Comparison of ENCODE assay signal across 30 cellular contexts in the genomic region with DNA sequence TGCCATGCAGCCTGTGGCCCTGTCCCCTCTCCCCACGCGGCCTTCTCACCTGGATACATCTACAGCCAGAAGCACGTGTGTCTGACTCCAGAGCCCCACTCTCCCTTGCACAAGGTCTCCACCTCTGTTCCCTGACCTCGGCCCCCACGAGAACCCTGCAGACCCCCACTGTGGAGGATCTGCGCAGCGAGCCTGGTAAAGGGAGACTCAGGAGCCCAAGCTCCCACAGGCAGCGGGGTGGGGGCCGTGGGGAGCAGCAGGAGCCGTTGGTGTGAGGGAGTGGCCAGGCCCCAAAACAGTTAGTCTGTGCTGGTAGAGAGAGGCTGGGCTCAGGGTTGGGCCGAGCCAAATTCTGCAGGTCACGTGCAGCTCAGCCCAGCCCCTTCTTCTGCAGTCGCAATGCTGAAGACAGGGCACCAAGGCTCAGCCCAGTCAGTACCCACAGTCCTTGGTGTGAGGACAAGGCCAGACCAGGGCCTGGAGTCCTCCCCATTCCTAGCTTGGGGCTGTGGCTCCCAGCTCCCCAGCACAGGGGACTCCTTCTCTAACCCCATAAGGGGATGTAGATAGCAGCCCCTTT. TPM values are rescaled to one million over a fixed set of nuclear protein-coding genes. Genes with fewer than 3 reads are reported as not detected.
DNase-seq lines count a peak whose midpoint lies in the region; ATAC-seq and TF ChIP-seq lines count a peak whose summit lies in the region.
"Had no signal": no experiment of that assay in that cellular context is flagged by ENCODE, and none has a peak within 500 bp of the region (broad histone marks: within the 10 kb centered on the region; RNA-seq: fewer than 3 reads in every experiment).

No MANE protein-coding gene starts in this region.

- no peak overlapping the region for H2AFZ ChIP-seq in SK-N-SH (ENCODE audit: low read depth)
- H2AFZ ChIP-seq: PC-9 had no signal

- no peak for ATAC-seq in Right ventricle myocardium superior (ENCODE audit: poor library complexity)
- ATAC-seq in right cardiac atrium, result no peak
- peak; percentile 17; the same call in 1 of the 3 replicates for ATAC-seq in RWPE2 (ENCODE audit: low read depth)
- peak; percentile 4 for ATAC-seq in upper lobe of right lung
- no peak for ATAC-seq in HG03280 (IDR thresholded peaks at IDR 0.05; ENCODE audit: unreplicated experiment)
- ATAC-seq: SK-N-SH treated with all-trans-retinoic acid at 6 μM for 48 hours, T-cell had no signal

- no peak for TF ChIP-seq RAD21 in SK-N-SH (IDR thresholded peaks at IDR 0.05; ENCODE audit: low read length)

- H3K4me1 ChIP-seq in right cardiac atrium (ENCODE audit: control insufficient read depth, insufficient read depth, low read length) (no peaks in the 10 kb centered on the region), RWPE2 (ENCODE audit: insufficient read depth, poor library complexity, severe bottlenecking) (no peaks in the 10 kb centered on the region), upper lobe of right lung (no peaks in the 10 kb centered on the region), SK-N-SH (ENCODE audit: control insufficient read depth in 1 of 2, insufficient read depth in 2 of 2, low read depth in 1 of 2, low read length in 1 of 2) (no peaks in the 10 kb centered on the region; a peak in 1 of 4 replicates)

- H3K9ac ChIP-seq in SK-N-SH, result no peak overlapping the region

- H3K27ac ChIP-seq in right cardiac atrium (ENCODE audit: low read length), result no peak overlapping the region
- H3K27ac ChIP-seq in RWPE2 (ENCODE audit: poor library complexity, severe bottlenecking), result no peak overlapping the region
- H3K27ac ChIP-seq in upper lobe of right lung, result no peak overlapping the region
- no peak overlapping the region for H3K27ac ChIP-seq in SK-N-SH (ENCODE audit: low read depth in 2 of 2, low read length in 1 of 2)
- H3K27ac ChIP-seq: C4-2B, PC-9 had no signal

- no peaks in the 10 kb centered on the region for H4K20me1 ChIP-seq in SK-N-SH (ENCODE audit: insufficient read depth)

- H3K9me2 ChIP-seq in SK-N-SH, result no peaks in the 10 kb centered on the region

- intact Hi-C loops in Right ventricle myocardium superior (cut with DNase I) (no loop called here), right cardiac atrium (cut with DNase I) (no loop called here), upper lobe of right lung (cut with DNase I) (no loop called here)

- no peaks in the 10 kb centered on the region for H3K9me3 ChIP-seq in right cardiac atrium (ENCODE audit: control insufficient read depth, low read length)
- no peaks in the 10 kb centered on the region for H3K9me3 ChIP-seq in RWPE2 (ENCODE audit: severe bottlenecking)
- H3K9me3 ChIP-seq in upper lobe of right lung, result peaks cover 3% of the 10 kb centered on the region
- H3K9me3 ChIP-seq in SK-N-SH, result no peaks in the 10 kb centered on the region

- TF ChIP-seq EP300 in SK-N-SH (IDR thresholded peaks at IDR 0.05; ENCODE audit: borderline replicate concordance in 1 of 2, low read depth in 1 of 2, low read length in 1 of 2), result no peak

- H3K4me2 ChIP-seq in SK-N-SH, result no peak overlapping the region
- H3K4me2 ChIP-seq: PC-9 had no signal

- H3K36me3 ChIP-seq in RWPE2 (ENCODE audit: low read depth) (no peaks in the 10 kb centered on the region), upper lobe of right lung (no peaks in the 10 kb centered on the region), SK-N-SH (replicated peaks in 1 of 2; ENCODE audit: control insufficient read depth in 1 of 2, insufficient read depth in 2 of 2, low read length in 1 of 2) (no peaks in the 10 kb centered on the region)

- DNase-seq in Right ventricle myocardium superior (peak; percentile 42), right cardiac atrium (no peak), MV-4-11 (lab: John Stamatoyannopoulos, UW) (peak; percentile 75), RWPE2 (ENCODE audit: low spot score) (no peak), upper lobe of right lung (no peak), SKM-1 treated with dmso at 0.1 percent for 144 hours (lab: John Stamatoyannopoulos, UW; ENCODE audit: unreplicated experiment) (no peak), SK-N-SH (no peak)
- DNase-seq: 8988T; Calu3; CD8-positive, alpha-beta memory T cell; GOT3; IMR-90; Karpas-422; NCI-H1092 treated with DMSO at 0.1 percent for 48 hours; NCI-H146; NCI-H2029; NCI-H2227 treated with DMSO at 0.1 percent for 48 hours; NCI-H510A treated with DMSO at 0.1 percent for 48 hours; NCI-H82; PC-9; RPMI8226; SIG-M5; T-cell had no signal

- no peaks in the 10 kb centered on the region for H3K79me2 ChIP-seq in SK-N-SH (ENCODE audit: insufficient read depth)

- CTCF ChIA-PET in SK-N-SH (lab: Yijun Ruan, JAX), result interaction anchor here (1.1 to 1.9 kb wide), 2 partner anchors 128 to 153 kb away, joined by 3 to 4 read pairs; no protein-coding TSS in a partner anchor

- TF ChIP-seq CTCF in RWPE2 (IDR thresholded peaks at IDR 0.05; ENCODE audit: poor library complexity, severe bottlenecking), result no peak
- no peak for TF ChIP-seq CTCF in upper lobe of right lung (IDR thresholded peaks at IDR 0.05)
- no peak for TF ChIP-seq CTCF in SK-N-SH (IDR thresholded peaks at IDR 0.05)

- WGBS in right cardiac atrium, result 69% methylated on average over 13 of the region's 13 CpGs
- 60% methylated on average over 7 of the region's 13 CpGs for WGBS in SK-N-SH (ENCODE audit: low lambda C conversion rate)

- H3F3A ChIP-seq in SK-N-SH (replicated peaks; ENCODE audit: insufficient read depth), result peaks cover 3% of the 10 kb centered on the region

- no peaks in the 10 kb centered on the region for H3K27me3 ChIP-seq in right cardiac atrium (ENCODE audit: control insufficient read depth, insufficient read depth)
- no peaks in the 10 kb centered on the region for H3K27me3 ChIP-seq in RWPE2 (ENCODE audit: insufficient read depth, poor library complexity, severe bottlenecking)
- H3K27me3 ChIP-seq in upper lobe of right lung, result no peaks in the 10 kb centered on the region
- no peaks in the 10 kb centered on the region for H3K27me3 ChIP-seq in SK-N-SH (ENCODE audit: insufficient read depth)

- POLR2A ChIA-PET in SK-N-SH (lab: Yijun Ruan, JAX), result no interaction called here

- H3K4me3 ChIP-seq in right cardiac atrium (ENCODE audit: low read length) (no peak overlapping the region), RWPE2 (ENCODE audit: severe bottlenecking) (no peak overlapping the region), upper lobe of right lung (no peak overlapping the region), SK-N-SH (ENCODE audit: low read depth in 2 of 2, low read length in 1 of 2) (no peak overlapping the region)
- H3K4me3 ChIP-seq: PC-9 had no signal

TF ChIP-seq in SK-N-SH, 30 proteins besides CTCF, POLR2A, EP300 and RAD21:
- TF ChIP-seq MEF2A (IDR thresholded peaks at IDR 0.05; ENCODE audit: borderline replicate concordance, low read depth) (no peak), RCOR1 (IDR thresholded peaks at IDR 0.05; ENCODE audit: low read length) (no peak), NFIC (IDR thresholded peaks at IDR 0.05; ENCODE audit: borderline replicate concordance) (no peak), NRF1 (IDR thresholded peaks at IDR 0.05; ENCODE audit: low read depth, low read length) (no peak), TEAD4 (IDR thresholded peaks at IDR 0.05; ENCODE audit: borderline replicate concordance, insufficient read depth) (no peak), GATA2 (CRISPR knock-in tag; IDR thresholded peaks at IDR 0.05) (no peak), ELF1 (IDR thresholded peaks at IDR 0.05) (no peak), GABPA (IDR thresholded peaks at IDR 0.05; ENCODE audit: low read depth) (no peak), TAF1 (IDR thresholded peaks at IDR 0.05; ENCODE audit: borderline replicate concordance, low read depth, low read length) (no peak), MXI1 (IDR thresholded peaks at IDR 0.05; ENCODE audit: low read depth, low read length) (no peak)
- TF ChIP-seq, protein P1, sequence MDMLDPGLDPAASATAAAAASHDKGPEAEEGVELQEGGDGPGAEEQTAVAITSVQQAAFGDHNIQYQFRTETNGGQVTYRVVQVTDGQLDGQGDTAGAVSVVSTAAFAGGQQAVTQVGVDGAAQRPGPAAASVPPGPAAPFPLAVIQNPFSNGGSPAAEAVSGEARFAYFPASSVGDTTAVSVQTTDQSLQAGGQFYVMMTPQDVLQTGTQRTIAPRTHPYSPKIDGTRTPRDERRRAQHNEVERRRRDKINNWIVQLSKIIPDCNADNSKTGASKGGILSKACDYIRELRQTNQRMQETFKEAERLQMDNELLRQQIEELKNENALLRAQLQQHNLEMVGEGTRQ (IDR thresholded peaks at IDR 0.05; ENCODE audit: borderline replicate concordance, low read depth, low read length), result no peak
- TF ChIP-seq, protein P2, sequence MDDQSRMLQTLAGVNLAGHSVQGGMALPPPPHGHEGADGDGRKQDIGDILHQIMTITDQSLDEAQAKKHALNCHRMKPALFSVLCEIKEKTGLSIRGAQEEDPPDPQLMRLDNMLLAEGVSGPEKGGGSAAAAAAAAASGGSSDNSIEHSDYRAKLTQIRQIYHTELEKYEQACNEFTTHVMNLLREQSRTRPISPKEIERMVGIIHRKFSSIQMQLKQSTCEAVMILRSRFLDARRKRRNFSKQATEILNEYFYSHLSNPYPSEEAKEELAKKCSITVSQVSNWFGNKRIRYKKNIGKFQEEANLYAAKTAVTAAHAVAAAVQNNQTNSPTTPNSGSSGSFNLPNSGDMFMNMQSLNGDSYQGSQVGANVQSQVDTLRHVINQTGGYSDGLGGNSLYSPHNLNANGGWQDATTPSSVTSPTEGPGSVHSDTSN (IDR thresholded peaks at IDR 0.05), result no peak

RNA-seq across cellular contexts. Expression of a gene that starts 28.7 kb away (rescaled TPM):
- 0.13 TPM for total RNA-seq in Right ventricle myocardium superior
- total RNA-seq in right cardiac atrium, result not detected
- polyA plus RNA-seq in right cardiac atrium, result 0.70 TPM
- total RNA-seq in upper lobe of right lung, result 1.1 TPM
- 0.02 TPM in 1 of 2 replicates, not detected in the other for polyA plus RNA-seq in SK-N-SH (2012; rRNA removed)
- not detected in 2 replicates for polyA plus RNA-seq in SK-N-SH (2012; cell fraction: cytosol; rRNA removed)
- polyA plus RNA-seq in SK-N-SH (2012; cell fraction: nucleus; rRNA removed), result 0.07 TPM in 1 of 2 replicates, not detected in the other
- total RNA-seq: Calu3; CD8-positive, alpha-beta memory T cell; Daoy; HT1080; IMR-90; M059J; PC-9; T-cell had no signal
- polyA plus RNA-seq: AG04450; CD8-positive, alpha-beta memory T cell; IMR-90 had no signal

RNA-seq across cellular contexts. Expression of a gene that starts 48.0 kb away (rescaled TPM):
- 3.4 TPM for total RNA-seq in Right ventricle myocardium superior
- total RNA-seq in right cardiac atrium, result 1 to 10 TPM; 2.1 to 5.2 (median 3.3) TPM
- polyA plus RNA-seq in right cardiac atrium, result 8.7 TPM
- total RNA-seq in upper lobe of right lung, result 59.1 TPM
- polyA plus RNA-seq in SK-N-SH (2012; rRNA removed), result 0.06 and 0.15 TPM in 2 replicates
- polyA plus RNA-seq in SK-N-SH (2012; cell fraction: cytosol; rRNA removed), result 0.08 and 0.12 TPM in 2 replicates
- polyA plus RNA-seq in SK-N-SH (2012; cell fraction: nucleus; rRNA removed), result 0.04 and 0.10 TPM in 2 replicates
- total RNA-seq: M059J had no signal

Comparison
In these comparisons a context has a peak if more than half of its experiments do, and no peak if none do; other contexts are left out.
1. DNase-seq: peak in Right ventricle myocardium superior (single experiment) and MV-4-11 (single experiment); none in right cardiac atrium (0 of 3), RWPE2 (single experiment), upper lobe of right lung (single experiment), SKM-1 treated with dmso at 0.1 percent for 144 hours (single experiment) and SK-N-SH (single experiment).
2. ATAC-seq: peak in RWPE2 (single experiment) and upper lobe of right lung (single experiment); none in Right ventricle myocardium superior (single experiment), right cardiac atrium (0 of 2) and HG03280 (single experiment).